ENCODE assay signal across 24 cellular contexts in the genomic region with DNA sequence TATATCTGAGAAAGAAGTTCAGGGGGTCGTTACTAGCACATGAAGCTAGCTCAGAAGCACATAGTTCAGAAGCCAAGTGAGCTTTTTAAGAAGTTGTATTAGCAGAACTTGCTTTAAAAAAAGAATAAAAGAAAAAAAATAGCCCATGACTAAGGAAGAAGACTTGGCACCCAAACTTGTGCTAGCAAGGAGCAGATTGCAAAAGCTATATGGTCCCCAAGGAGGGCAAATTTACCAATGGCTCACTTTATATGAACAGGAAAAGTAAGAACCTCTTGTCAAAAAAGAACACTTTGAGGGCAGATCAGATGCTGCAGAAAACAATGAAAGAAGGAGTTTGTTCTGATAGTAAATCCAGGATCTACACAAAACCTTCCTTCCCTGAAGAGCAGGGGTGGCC.
"Had no signal": no experiment of that assay in that cellular context is flagged by ENCODE, and none has a peak within 500 bp of the region (broad histone marks: within the 10 kb centered on the region; RNA-seq: fewer than 3 reads in every experiment).

No MANE protein-coding gene starts in this region.

- H3K4me1 ChIP-seq: left ventricle myocardium inferior, pancreas, prostate gland, spleen, upper lobe of right lung had no signal

- H3K27ac ChIP-seq: hepatocyte, left ventricle myocardium inferior, pancreas, prostate gland, sigmoid colon, spleen, upper lobe of right lung had no signal

- H3K4me3 Mint-ChIP-seq: naive thymus-derived CD4-positive, alpha-beta T cell; natural killer cell treated with Interleukin-12 subunit alpha and Interleukin-12 subunit beta and Interleukin-15 and Interleukin-18, amount 100 ng/mL, for 72 hours; stimulated activated effector memory CD8-positive, alpha-beta T cell treated with anti-CD3 and anti-CD28 coated beads, Interleukin-12 subunit alpha, Interleukin-12 subunit beta, amount 100 ng/mL, for 72 hours; stimulated activated naive CD8-positive, alpha-beta T cell treated with anti-CD3 and anti-CD28 coated beads, Interleukin-15, Interleukin-2, amounts not matched to agents 100 ng/mL and 50 ng/mL, for 24 hours had no signal

- H3K27me3 ChIP-seq: hepatocyte, pancreas, sigmoid colon, spleen, upper lobe of right lung had no signal

- H3K27ac Mint-ChIP-seq: naive thymus-derived CD4-positive, alpha-beta T cell; natural killer cell treated with Interleukin-12 subunit alpha and Interleukin-12 subunit beta and Interleukin-15 and Interleukin-18, amount 100 ng/mL, for 72 hours; stimulated activated effector memory CD8-positive, alpha-beta T cell treated with anti-CD3 and anti-CD28 coated beads, Interleukin-12 subunit alpha, Interleukin-12 subunit beta, amount 100 ng/mL, for 72 hours; stimulated activated naive CD8-positive, alpha-beta T cell treated with anti-CD3 and anti-CD28 coated beads, Interleukin-15, Interleukin-2, amounts not matched to agents 100 ng/mL and 50 ng/mL, for 24 hours had no signal

- H3K27me3 Mint-ChIP-seq: stimulated activated naive CD8-positive, alpha-beta T cell treated with anti-CD3 and anti-CD28 coated beads, Interleukin-15, Interleukin-2, amounts not matched to agents 100 ng/mL and 50 ng/mL, for 24 hours had no signal

- H3K36me3 ChIP-seq: left ventricle myocardium inferior, pancreas, prostate gland, sigmoid colon, spleen, upper lobe of right lung had no signal

- H3K36me3 Mint-ChIP-seq: naive thymus-derived CD4-positive, alpha-beta T cell; stimulated activated effector memory CD8-positive, alpha-beta T cell treated with anti-CD3 and anti-CD28 coated beads, Interleukin-12 subunit alpha, Interleukin-12 subunit beta, amount 100 ng/mL, for 72 hours had no signal

- DNase-seq: islet precursor cell; left ventricle myocardium inferior; midbrain; mucosa of descending colon; naive thymus-derived CD4-positive, alpha-beta T cell; nucleus accumbens; pancreas; posterior cingulate gyrus; retina; right cardiac atrium; sigmoid colon; small intestine; spleen; stimulated activated CD4-positive, alpha-beta T cell treated with anti-CD3 and anti-CD28 coated beads, Interleukin-4, amount 100 ng/mL, for 24 hours; stimulated activated naive CD4-positive, alpha-beta T cell; substantia nigra; trophoblast cell; upper lobe of right lung had no signal

- H3K79me2 ChIP-seq: hepatocyte had no signal

- H3K9me3 ChIP-seq: left ventricle myocardium inferior, mucosa of descending colon, pancreas, prostate gland, sigmoid colon, spleen, upper lobe of right lung had no signal

- H3K4me1 Mint-ChIP-seq: naive thymus-derived CD4-positive, alpha-beta T cell; stimulated activated effector memory CD8-positive, alpha-beta T cell treated with anti-CD3 and anti-CD28 coated beads, Interleukin-12 subunit alpha, Interleukin-12 subunit beta, amount 100 ng/mL, for 72 hours had no signal

- H3K4me3 ChIP-seq: hepatocyte, left ventricle myocardium inferior, lung, mucosa of descending colon, pancreas, prostate gland, sigmoid colon, spleen, upper lobe of right lung had no signal

- H2AFZ ChIP-seq: hepatocyte had no signal

- ATAC-seq: mucosa of descending colon; naive thymus-derived CD4-positive, alpha-beta T cell; natural killer cell treated with Interleukin-12 subunit alpha and Interleukin-12 subunit beta and Interleukin-15 and Interleukin-18, amount 100 ng/mL, for 72 hours; pancreas; right cardiac atrium; stimulated activated effector memory CD8-positive, alpha-beta T cell treated with anti-CD3 and anti-CD28 coated beads, Interleukin-12 subunit alpha, Interleukin-12 subunit beta, amount 100 ng/mL, for 72 hours; upper lobe of right lung had no signal

- H3K9me3 Mint-ChIP-seq: natural killer cell treated with Interleukin-12 subunit alpha and Interleukin-12 subunit beta and Interleukin-15 and Interleukin-18, amount 100 ng/mL, for 72 hours; stimulated activated effector memory CD8-positive, alpha-beta T cell treated with anti-CD3 and anti-CD28 coated beads, Interleukin-12 subunit alpha, Interleukin-12 subunit beta, amount 100 ng/mL, for 72 hours; stimulated activated naive CD8-positive, alpha-beta T cell treated with anti-CD3 and anti-CD28 coated beads, Interleukin-15, Interleukin-2, amounts not matched to agents 100 ng/mL and 50 ng/mL, for 24 hours had no signal

- H3K4me2 ChIP-seq: hepatocyte had no signal
